ENCODE assay signal across 22 cellular contexts in genomic region chr22:39250131-39250530, GRCh38. TPM values are rescaled to one million over a fixed set of nuclear protein-coding genes. Genes with fewer than 3 reads are reported as not detected.
DNase-seq lines count a peak whose midpoint lies in the region; ATAC-seq, FAIRE-seq and TF ChIP-seq lines count a peak whose summit lies in the region.
"Had no signal": no experiment of that assay in that cellular context is flagged by ENCODE, and none has a peak within 500 bp of the region (broad histone marks: within the 10 kb centered on the region; RNA-seq: fewer than 3 reads in every experiment).

No MANE protein-coding gene starts in this region.

- peak overlapping the region; percentile 79 for H2AFZ ChIP-seq in neuronal stem cell (ENCODE audit: low read length)

- H2BK5ac ChIP-seq in neuronal stem cell (ENCODE audit: low read length): peak overlapping the region; percentile 71

- peak overlapping the region; percentile 15 for H3K18ac ChIP-seq in neuronal stem cell (ENCODE audit: low read length)

- peaks cover 84% of the 10 kb centered on the region for H3K4me1 Mint-ChIP-seq in dendritic cell treated with granulocyte-macrophage colony-stimulating factor and Interleukin-4, amounts not matched to agents 40 ng/mL and 50 ng/mL, for 4 days (ENCODE audit: low read depth)

- H3K9ac ChIP-seq in neuronal stem cell (ENCODE audit: low read depth, low read length, poor library complexity): peak overlapping the region; percentile 71
- H3K9ac ChIP-seq: BLaER1 treated with 17β-estradiol and CSF1 and Interleukin-3, amounts not matched to agents 10 nM and 100 nM had no signal

- POLR2A ChIA-PET in A549 (lab: Yijun Ruan, JAX): no interaction called here
- POLR2A ChIA-PET in Panc1 (lab: Charles Lee): no interaction called here

- TF ChIP-seq RAD21 in A549 (conservative IDR thresholded peaks at IDR 0.05 in 1 of 2, IDR thresholded peaks at IDR 0.05 in 1 of 2): no peak

- CTCF ChIA-PET in A549 (lab: Yijun Ruan, JAX) (interaction anchor here (0.7 to 0.9 kb wide), 2 partner anchors 19 to 66 kb away, joined by 3 read pairs; no protein-coding TSS in a partner anchor), Panc1 (lab: Charles Lee) (interaction anchor here (2.0 kb wide), 1 partner anchor 56 kb away, joined by 5 read pairs; no protein-coding TSS in a partner anchor)

- no peak overlapping the region for H2BK12ac ChIP-seq in neuronal stem cell (ENCODE audit: low read length)

- WGBS in A549 (ENCODE audit: missing lambda C conversion rate): 61% methylated on average over 4 of the region's 8 CpGs
- WGBS in neuronal stem cell (ENCODE audit: extremely low coverage in 2 of 2, insufficient read length in 2 of 2, insufficient replicate concordance in 1 of 2), 2 donors: no CpG with 5 or more reads among the region's 8 CpGs

- intact Hi-C loops in Panc1 (cut with micrococcal nuclease; ENCODE audit: unreplicated experiment): loop anchor here (2.0 kb wide), 1 partner anchor 61 kb away; no protein-coding TSS in a partner anchor
- intact Hi-C loops in dendritic cell treated with granulocyte-macrophage colony-stimulating factor and Interleukin-4, amounts not matched to agents 40 ng/mL and 50 ng/mL, for 4 days (cut with micrococcal nuclease): no loop called here

- H3K9me3 ChIP-seq in A549 (no peaks in the 10 kb centered on the region), Panc1 (ENCODE audit: control insufficient read depth, insufficient read depth, low read depth, low read length) (no peaks in the 10 kb centered on the region), neuronal stem cell (replicated peaks in 1 of 2; ENCODE audit: control insufficient read depth in 2 of 2, insufficient read depth in 1 of 2, low read depth in 1 of 2, low read length in 2 of 2) (no peaks in the 10 kb centered on the region)
- H3K9me3 ChIP-seq: BLaER1 treated with 17β-estradiol and CSF1 and Interleukin-3, amounts not matched to agents 10 nM and 100 nM had no signal

- peak overlapping the region; percentile 34 to 64; a peak in 3 of 6 replicates for H3K27ac ChIP-seq in A549
- H3K27ac ChIP-seq in Panc1 (ENCODE audit: low read length): peak overlapping the region; percentile 69
- H3K27ac ChIP-seq in neuronal stem cell (replicated peaks; ENCODE audit: low read length): no peak overlapping the region
- H3K27ac ChIP-seq: BLaER1 treated with 17β-estradiol and CSF1 and Interleukin-3, amounts not matched to agents 10 nM and 100 nM had no signal

- H3K4me3 ChIP-seq in A549: no peak overlapping the region
- H3K4me3 ChIP-seq in Panc1 (ENCODE audit: low read depth in 2 of 2, low read length in 2 of 2): no peak overlapping the region
- H3K4me3 ChIP-seq in neuronal stem cell (ENCODE audit: low read length in 2 of 2): no peak overlapping the region
- H3K4me3 ChIP-seq: BLaER1 treated with 17β-estradiol and CSF1 and Interleukin-3, amounts not matched to agents 10 nM and 100 nM had no signal

- peak overlapping the region; percentile 58 for H3K14ac ChIP-seq in neuronal stem cell (ENCODE audit: low read length)

- H3K36me3 ChIP-seq in Panc1 (ENCODE audit: control insufficient read depth, insufficient read depth, low read length) (no peaks in the 10 kb centered on the region), neuronal stem cell (replicated peaks in 1 of 2; ENCODE audit: control insufficient read depth in 2 of 2, insufficient read depth in 2 of 2, low read length in 2 of 2) (no peaks in the 10 kb centered on the region)
- H3K36me3 ChIP-seq: BLaER1 treated with 17β-estradiol and CSF1 and Interleukin-3, amounts not matched to agents 10 nM and 100 nM had no signal

- TF ChIP-seq CTCF in A549 (IDR thresholded peaks at IDR 0.05) (no peak), Panc1 (IDR thresholded peaks at IDR 0.05) (no peak)

- H3K79me1 ChIP-seq in neuronal stem cell (ENCODE audit: low read depth, low read length): no peaks in the 10 kb centered on the region

- no peaks in the 10 kb centered on the region for H3K36me3 Mint-ChIP-seq in dendritic cell treated with granulocyte-macrophage colony-stimulating factor and Interleukin-4, amounts not matched to agents 40 ng/mL and 50 ng/mL, for 4 days (ENCODE audit: low read depth)

- H3K4me3 Mint-ChIP-seq in dendritic cell treated with granulocyte-macrophage colony-stimulating factor and Interleukin-4, amounts not matched to agents 40 ng/mL and 50 ng/mL, for 4 days: no peak overlapping the region

- H3K27ac Mint-ChIP-seq in dendritic cell treated with granulocyte-macrophage colony-stimulating factor and Interleukin-4, amounts not matched to agents 40 ng/mL and 50 ng/mL, for 4 days: peak overlapping the region; percentile 15

- no peak for FAIRE-seq in A549 (lab: Jason Lieb, UNC)
- FAIRE-seq: A204.1, GM12891, GM18507, H54 had no signal

- no TSS peak for BruUV-seq in Panc1 (replicated peaks; lab: Mats Ljungman, UMichigan)

- peak overlapping the region; percentile 12 for H2BK120ac ChIP-seq in neuronal stem cell (ENCODE audit: low read depth, low read length)

- H2BK15ac ChIP-seq in neuronal stem cell (ENCODE audit: low read length): peak overlapping the region; percentile 65

- no peak for TF ChIP-seq POLR2A in A549 (IDR thresholded peaks at IDR 0.05; ENCODE audit: low read length)

- peak overlapping the region; percentile 52 for H4K8ac ChIP-seq in neuronal stem cell (ENCODE audit: low read depth, low read length)

- peak overlapping the region; percentile 12 for H2AK5ac ChIP-seq in neuronal stem cell (ENCODE audit: low read depth, low read length)

- H4K91ac ChIP-seq in neuronal stem cell (ENCODE audit: low read depth, low read length, poor library complexity): no peak overlapping the region

- peaks cover 85% of the 10 kb centered on the region for H3K27me3 Mint-ChIP-seq in dendritic cell treated with granulocyte-macrophage colony-stimulating factor and Interleukin-4, amounts not matched to agents 40 ng/mL and 50 ng/mL, for 4 days

- no peaks in the 10 kb centered on the region for H3K9me3 Mint-ChIP-seq in dendritic cell treated with granulocyte-macrophage colony-stimulating factor and Interleukin-4, amounts not matched to agents 40 ng/mL and 50 ng/mL, for 4 days

- H3K4me2 ChIP-seq in A549: no peak overlapping the region
- H3K4me2 ChIP-seq in neuronal stem cell (ENCODE audit: insufficient read depth, low read length, poor library complexity, severe bottlenecking): no peak overlapping the region
- H3K4me2 ChIP-seq: BLaER1 treated with 17β-estradiol and CSF1 and Interleukin-3, amounts not matched to agents 10 nM and 100 nM had no signal

- peaks cover 34% of the 10 kb centered on the region for H3K4me1 ChIP-seq in A549
- peaks cover 62% of the 10 kb centered on the region for H3K4me1 ChIP-seq in Panc1 (ENCODE audit: control insufficient read depth, insufficient read depth, low read length)
- H3K4me1 ChIP-seq in neuronal stem cell (ENCODE audit: control insufficient read depth in 2 of 2, insufficient read depth in 1 of 2, low read depth in 1 of 2, low read length in 2 of 2): peaks cover 24 to 35% of the 10 kb centered on the region in 2 donors

- H3K4ac ChIP-seq in neuronal stem cell (ENCODE audit: low read length): no peak overlapping the region

- H3K23ac ChIP-seq in neuronal stem cell (ENCODE audit: low read depth, low read length, poor library complexity): peak overlapping the region; percentile 34

- H3K27me3 ChIP-seq in Panc1 (ENCODE audit: control insufficient read depth, insufficient read depth, low read length): no peaks in the 10 kb centered on the region
- peaks cover 3 to 19% (median 16%) of the 10 kb centered on the region in 3 experiments for H3K27me3 ChIP-seq in neuronal stem cell (ENCODE audit: control insufficient read depth in 3 of 3, insufficient read depth in 3 of 3, low read depth in 1 of 3, low read length in 3 of 3)

- TF ChIP-seq EP300 in A549 (IDR thresholded peaks at IDR 0.05): no peak

- DNase-seq in A549 (ENCODE audit: low read depth in 1 of 2, low spot score in 1 of 2) (no peak), Panc1 (ENCODE audit: low read depth, low spot score) (no peak), neuronal stem cell (ENCODE audit: low spot score) (no peak), NCI-H748 treated with DMSO at 0.1 percent for 48 hours (lab: John Stamatoyannopoulos, UW) (no peak)
- DNase-seq in activated naive CD4-positive, alpha-beta T cell (lab: John Stamatoyannopoulos, UW): no peak
- DNase-seq: DMS79 treated with DMSO at 0.1 percent for 48 hours, GDM1, Karpas-422, MM.1S, NCI-H1092 treated with DMSO at 0.1 percent for 48 hours, NCI-H1694, NCI-H2107, NCI-H2227 treated with DMSO at 0.1 percent for 48 hours, NCI-H524 had no signal

- ATAC-seq in A549 (no peak), Panc1 (peak; percentile 29), GM21528 (IDR thresholded peaks at IDR 0.05; ENCODE audit: low FRiP score, unreplicated experiment) (no peak)
- ATAC-seq: Right ventricle myocardium inferior had no signal

- in situ Hi-C loops in Panc1 (cut with HindIII; ENCODE audit: low pct_unique_long_range_greater_than_20kb, low sequenced_read_pairs): no loop called here

TF ChIP-seq in A549, 52 proteins besides CTCF, POLR2A, EP300 and RAD21 (continues in another document):
- TF ChIP-seq CEBPB (IDR thresholded peaks at IDR 0.05) (no peak), MAFK (IDR thresholded peaks at IDR 0.05; ENCODE audit: partially characterized antibody) (no peak), ZC3H11A (IDR thresholded peaks at IDR 0.05) (no peak), EHMT2 (IDR thresholded peaks at IDR 0.05; ENCODE audit: low read depth) (no peak), PHF8 (IDR thresholded peaks at IDR 0.05; ENCODE audit: borderline replicate concordance, low read depth) (no peak), ATOH8 (CRISPR knock-in tag; IDR thresholded peaks at IDR 0.05; ENCODE audit: low read depth) (no peak), FOXS1 (CRISPR knock-in tag; IDR thresholded peaks at IDR 0.05) (no peak)

RNA-seq across cellular contexts. Expression of gene PDGFB, which starts 5.3 kb away (rescaled TPM):
- polyA plus RNA-seq in A549 (2011; rRNA removed) (4.0 and 4.5 TPM in 2 replicates), A549 (2017; fragmentation: RNase III; extraction: RNeasy Plus Mini Kit Qiagen cat#74134 plus additional on column Dnase treatment) (2.1 to 3.3 TPM (median 3.0 TPM) in 3 replicates)
- 4.0 and 5.2 TPM in 2 replicates for polyA plus RNA-seq in A549 (2012; cell fraction: cytosol; rRNA removed)
- polyA plus RNA-seq in A549 (2012; cell fraction: nucleus; rRNA removed): 7.2 and 9.2 TPM in 2 replicates
- polyA minus RNA-seq in A549 (2011; rRNA and poly(A)+ RNA removed): 3.2 and 4.7 TPM in 2 replicates
- 78.0 TPM for total RNA-seq in Panc1 (2021; ENCODE audit: unreplicated experiment)
- 109 TPM for polyA plus RNA-seq in Panc1 (2012; ENCODE audit: insufficient read length)
- 2.6 TPM for polyA plus RNA-seq in neuronal stem cell (2013, experiment 1 of 2)
- 2.8 TPM for polyA plus RNA-seq in neuronal stem cell (2013, experiment 2 of 2)
